6 cellular contexts compared by ENCODE assay signal in the genomic region with DNA sequence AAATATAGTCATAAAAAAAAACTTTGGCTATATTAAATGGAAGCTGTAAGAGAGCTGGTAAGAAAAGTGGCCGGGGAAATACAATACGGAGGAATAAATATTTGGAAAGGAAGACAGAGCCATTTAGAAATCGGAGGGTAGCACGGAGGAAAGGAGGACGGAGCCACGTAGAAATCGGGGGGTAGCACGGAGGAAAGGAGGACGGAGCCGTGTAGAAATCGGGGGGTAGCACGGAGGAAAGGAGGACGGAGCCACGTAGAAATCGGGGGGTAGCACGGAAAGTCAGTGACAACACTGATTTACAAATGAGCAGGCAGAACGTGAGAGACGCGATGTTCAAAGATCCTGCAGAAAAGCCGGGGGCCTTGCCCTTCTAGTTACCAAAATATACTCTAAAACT.
DNase-seq lines count a peak whose midpoint lies in the region; ATAC-seq, FAIRE-seq and TF ChIP-seq lines count a peak whose summit lies in the region.
"Not testable (repeated sequence)": the region's sequence is repeated elsewhere in the genome, so short reads cannot be mapped to it uniquely, and the experiment has no call there.

No MANE protein-coding gene starts in this region.

- not testable (repeated sequence) for TF ChIP-seq CTCF in RWPE2 (IDR thresholded peaks at IDR 0.05; ENCODE audit: poor library complexity, severe bottlenecking); keratinocyte (optimal IDR thresholded peaks at IDR 0.05 in 1 of 3, IDR thresholded peaks at IDR 0.05 in 1 of 3, conservative IDR thresholded peaks at IDR 0.05 in 1 of 3; ENCODE audit: extremely low read depth in 1 of 3, insufficient read depth in 2 of 3, low read length in 3 of 3); natural killer cell (IDR thresholded peaks at IDR 0.05)

- not testable (repeated sequence) for DNase-seq in GM18507 (ENCODE audit: extremely low spot score, insufficient read length, low read depth); HTR-8/SVneo (ENCODE audit: insufficient read length, low spot score); keratinocyte (ENCODE audit: low read depth, low spot score)
- peak; percentile 2 for DNase-seq in RWPE2 (ENCODE audit: low spot score)
- DNase-seq in activated CD4-positive, alpha-beta T cell treated with anti-CD3 and anti-CD28 coated beads, Interleukin-2, amount 10 ng/mL, durations not matched to agents 7 days and 5 days, result peak; percentile 49
- DNase-seq in natural killer cell, result peak; percentile 29

- intact Hi-C loops in natural killer cell (cut with micrococcal nuclease), result not testable (repeated sequence)

- POLR2A ChIA-PET in activated CD4-positive, alpha-beta T cell treated with anti-CD3 and anti-CD28 coated beads, Interleukin-2, amount 10 ng/mL, durations not matched to agents 7 days and 5 days (lab: Charles Lee), result not testable (repeated sequence)

- not testable (repeated sequence) for H3K27ac Mint-ChIP-seq in activated CD4-positive, alpha-beta T cell treated with anti-CD3 and anti-CD28 coated beads, Interleukin-2, amount 10 ng/mL, durations not matched to agents 7 days and 5 days; natural killer cell

- H3K36me3 Mint-ChIP-seq in activated CD4-positive, alpha-beta T cell treated with anti-CD3 and anti-CD28 coated beads, Interleukin-2, amount 10 ng/mL, durations not matched to agents 7 days and 5 days (ENCODE audit: low read depth); natural killer cell: not testable (repeated sequence)

- H3K9ac ChIP-seq in keratinocyte (ENCODE audit: control insufficient read depth, extremely low read depth, insufficient read depth, low read length), result not testable (repeated sequence)

- H3K4me2 ChIP-seq in keratinocyte (ENCODE audit: control insufficient read depth, extremely low read depth, insufficient read depth, low read depth, low read length), result not testable (repeated sequence)

- H3K27me3 ChIP-seq in RWPE2 (ENCODE audit: insufficient read depth, poor library complexity, severe bottlenecking); keratinocyte (ENCODE audit: control insufficient read depth, extremely low read depth, insufficient read depth, low read length): not testable (repeated sequence)

- ATAC-seq in RWPE2 (ENCODE audit: low read depth); natural killer cell: not testable (repeated sequence)

- H3K9me1 ChIP-seq in keratinocyte (ENCODE audit: control insufficient read depth, extremely low read depth, insufficient read depth, low read length), result not testable (repeated sequence)

- H3K36me3 ChIP-seq in RWPE2 (ENCODE audit: low read depth); keratinocyte (ENCODE audit: control insufficient read depth in 2 of 2, extremely low read depth in 1 of 2, insufficient read depth in 2 of 2, low read length in 2 of 2): not testable (repeated sequence)

- not testable (repeated sequence) for H3K27ac ChIP-seq in RWPE2 (ENCODE audit: poor library complexity, severe bottlenecking); keratinocyte (ENCODE audit: control insufficient read depth, insufficient read depth, low read length)

- H2AFZ ChIP-seq in keratinocyte (ENCODE audit: control insufficient read depth, low read length), result not testable (repeated sequence)

- FAIRE-seq in GM18507 (lab: Jason Lieb, UNC), result peak; percentile 96
- FAIRE-seq in HTR-8/SVneo (lab: Jason Lieb, UNC), result peak; percentile 20
- peak; percentile 100 for FAIRE-seq in keratinocyte (lab: Jason Lieb, UNC)

- CTCF ChIA-PET in activated CD4-positive, alpha-beta T cell treated with anti-CD3 and anti-CD28 coated beads, Interleukin-2, amount 10 ng/mL, durations not matched to agents 7 days and 5 days (lab: Charles Lee), result not testable (repeated sequence)

- H3K9me3 Mint-ChIP-seq in activated CD4-positive, alpha-beta T cell treated with anti-CD3 and anti-CD28 coated beads, Interleukin-2, amount 10 ng/mL, durations not matched to agents 7 days and 5 days, result peaks cover 21% of the 10 kb centered on the region
- not testable (repeated sequence) for H3K9me3 Mint-ChIP-seq in natural killer cell

- dilution Hi-C loops in keratinocyte (cut with MboI; ENCODE audit: extremely low pct_ligation_motif_present, low sequenced_read_pairs), result not testable (repeated sequence)

- not testable (repeated sequence) for H4K20me1 ChIP-seq in keratinocyte (ENCODE audit: control insufficient read depth, extremely low read depth, insufficient read depth, low read length)

- not testable (repeated sequence) for H3K4me3 ChIP-seq in RWPE2 (ENCODE audit: severe bottlenecking); keratinocyte (ENCODE audit: control insufficient read depth in 2 of 3, extremely low read depth in 1 of 3, insufficient read depth in 2 of 3, low read depth in 1 of 3, low read length in 3 of 3)

- not testable (repeated sequence) for H3K4me3 Mint-ChIP-seq in activated CD4-positive, alpha-beta T cell treated with anti-CD3 and anti-CD28 coated beads, Interleukin-2, amount 10 ng/mL, durations not matched to agents 7 days and 5 days; natural killer cell

- H3K4me1 ChIP-seq in RWPE2 (ENCODE audit: insufficient read depth, poor library complexity, severe bottlenecking); keratinocyte (ENCODE audit: control insufficient read depth, extremely low read depth, insufficient read depth, low read length): not testable (repeated sequence)

- H3K27me3 Mint-ChIP-seq in activated CD4-positive, alpha-beta T cell treated with anti-CD3 and anti-CD28 coated beads, Interleukin-2, amount 10 ng/mL, durations not matched to agents 7 days and 5 days; natural killer cell (ENCODE audit: low read depth in 2 of 2): not testable (repeated sequence)

- not testable (repeated sequence) for H3K9me3 ChIP-seq in RWPE2 (ENCODE audit: severe bottlenecking); keratinocyte (ENCODE audit: control insufficient read depth, low read depth, low read length)

- H3K4me1 Mint-ChIP-seq in activated CD4-positive, alpha-beta T cell treated with anti-CD3 and anti-CD28 coated beads, Interleukin-2, amount 10 ng/mL, durations not matched to agents 7 days and 5 days; natural killer cell: not testable (repeated sequence)

- H3K79me2 ChIP-seq in keratinocyte (ENCODE audit: control insufficient read depth, insufficient read depth, low read length), result not testable (repeated sequence)
